ENCODE assay signal across 17 cellular contexts in the genomic region with DNA sequence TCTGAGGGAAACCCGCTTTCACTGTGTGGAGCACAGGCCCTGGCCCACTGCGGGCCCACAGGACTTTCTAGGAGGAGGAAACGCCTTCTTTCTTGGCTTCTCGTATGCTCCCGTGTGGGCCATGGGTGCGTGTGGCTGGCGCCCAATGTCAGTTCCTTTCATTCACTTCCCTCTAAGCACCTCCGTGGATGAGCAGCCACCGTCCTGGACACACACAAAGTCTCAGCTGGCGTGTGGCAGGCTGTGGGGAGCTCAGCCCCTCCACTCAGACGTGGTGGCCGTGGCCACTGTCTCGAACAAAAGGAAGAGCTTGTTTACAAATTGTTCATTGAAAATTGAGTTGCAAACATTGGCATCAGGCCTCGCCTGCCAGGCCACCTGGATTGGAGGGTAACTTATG.
DNase-seq lines count a peak whose midpoint lies in the region; ATAC-seq and TF ChIP-seq lines count a peak whose summit lies in the region.
"Had no signal": no experiment of that assay in that cellular context is flagged by ENCODE, and none has a peak within 500 bp of the region (broad histone marks: within the 10 kb centered on the region; RNA-seq: fewer than 3 reads in every experiment).

No MANE protein-coding gene starts in this region.

- no peaks in the 10 kb centered on the region for H3K36me3 Mint-ChIP-seq in activated T-cell treated with anti-CD3 and anti-CD28 coated beads, Interleukin-2, amount 50 U/mL, for 4 hours (ENCODE audit: insufficient read depth)
- H3K36me3 Mint-ChIP-seq: CD4-positive, alpha-beta memory T cell had no signal

- no peak overlapping the region for H3K4me2 ChIP-seq in neuronal stem cell (ENCODE audit: insufficient read depth, low read length, poor library complexity, severe bottlenecking)

- no peak overlapping the region for H3K4me3 Mint-ChIP-seq in activated T-cell treated with anti-CD3 and anti-CD28 coated beads, Interleukin-2, amount 50 U/mL, for 4 hours
- H3K4me3 Mint-ChIP-seq: CD4-positive, alpha-beta memory T cell had no signal

- H3K4me3 ChIP-seq in neuronal stem cell (ENCODE audit: low read length in 2 of 2) (no peak overlapping the region), coronary artery (no peak overlapping the region)
- H3K4me3 ChIP-seq: GM12878, GM23248 had no signal

- no peaks in the 10 kb centered on the region for H3K27me3 ChIP-seq in neuronal stem cell (ENCODE audit: control insufficient read depth in 3 of 3, insufficient read depth in 3 of 3, low read depth in 1 of 3, low read length in 3 of 3)

- H3K18ac ChIP-seq in neuronal stem cell (ENCODE audit: low read length): no peak overlapping the region

- no peak overlapping the region for H4K91ac ChIP-seq in neuronal stem cell (ENCODE audit: low read depth, low read length, poor library complexity)

- no peaks in the 10 kb centered on the region for H3K27me3 Mint-ChIP-seq in activated T-cell treated with anti-CD3 and anti-CD28 coated beads, Interleukin-2, amount 50 U/mL, for 4 hours (ENCODE audit: low read depth)

- DNase-seq in COLO668 (lab: John Stamatoyannopoulos, UW; ENCODE audit: unreplicated experiment) (peak; percentile 75), COR-L47 (lab: John Stamatoyannopoulos, UW) (peak; percentile 62), islet precursor cell (peak; percentile 42), neuronal stem cell (ENCODE audit: low spot score) (no peak), coronary artery (ENCODE audit: low spot score) (no peak)
- DNase-seq in activated T-cell treated with anti-CD3 and anti-CD28 coated beads, Interleukin-2, amount 50 U/mL, for 4 hours: no peak
- DNase-seq: C1 segment of cervical spinal cord; CD4-positive, alpha-beta memory T cell; DMS 273 treated with DMSO at 0.1 percent for 48 hours; DMS79; EL; GDM1; GM23248; H7; HCEC 1CT had no signal

- TF ChIP-seq CTCF in coronary artery (IDR thresholded peaks at IDR 0.05): no peak

- no peak overlapping the region for H3K4ac ChIP-seq in neuronal stem cell (ENCODE audit: low read length)

- H3K9me3 ChIP-seq in neuronal stem cell (replicated peaks in 1 of 2; ENCODE audit: control insufficient read depth in 2 of 2, insufficient read depth in 1 of 2, low read depth in 1 of 2, low read length in 2 of 2): no peaks in the 10 kb centered on the region

- no peaks in the 10 kb centered on the region for H3K79me1 ChIP-seq in neuronal stem cell (ENCODE audit: low read depth, low read length)

- no peak overlapping the region for H2BK12ac ChIP-seq in neuronal stem cell (ENCODE audit: low read length)

- H3K27ac ChIP-seq in neuronal stem cell (replicated peaks; ENCODE audit: low read length) (no peak overlapping the region), coronary artery (no peak overlapping the region)
- H3K27ac ChIP-seq: GM23248 had no signal

- no peak overlapping the region for H2BK5ac ChIP-seq in neuronal stem cell (ENCODE audit: low read length)

- H3K23ac ChIP-seq in neuronal stem cell (ENCODE audit: low read depth, low read length, poor library complexity): no peak overlapping the region

- no peak overlapping the region for H3K9ac ChIP-seq in neuronal stem cell (ENCODE audit: low read depth, low read length, poor library complexity)
- H3K9ac ChIP-seq: GM23248 had no signal

- no CpG with 5 or more reads among the region's 14 CpGs for WGBS in neuronal stem cell (ENCODE audit: extremely low coverage in 2 of 2, insufficient read length in 2 of 2, insufficient replicate concordance in 1 of 2), 2 donors

- H2BK120ac ChIP-seq in neuronal stem cell (ENCODE audit: low read depth, low read length): no peak overlapping the region

- H3K36me3 ChIP-seq in neuronal stem cell (replicated peaks in 1 of 2; ENCODE audit: control insufficient read depth in 2 of 2, insufficient read depth in 2 of 2, low read length in 2 of 2): no peaks in the 10 kb centered on the region

- H3K4me1 Mint-ChIP-seq in activated T-cell treated with anti-CD3 and anti-CD28 coated beads, Interleukin-2, amount 50 U/mL, for 4 hours (ENCODE audit: low read depth): no peaks in the 10 kb centered on the region
- H3K4me1 Mint-ChIP-seq: CD4-positive, alpha-beta memory T cell had no signal

- H2AFZ ChIP-seq in neuronal stem cell (ENCODE audit: low read length): no peak overlapping the region
- H2AFZ ChIP-seq: GM23248 had no signal

- no peak overlapping the region for H4K8ac ChIP-seq in neuronal stem cell (ENCODE audit: low read depth, low read length)

- ATAC-seq in HG03039 (IDR thresholded peaks at IDR 0.05; ENCODE audit: unreplicated experiment): no peak
- no peak for ATAC-seq in activated T-cell treated with anti-CD3 and anti-CD28 coated beads, Interleukin-2, amount 50 U/mL, for 4 hours
- ATAC-seq: GM12878 had no signal

- H2AK5ac ChIP-seq in neuronal stem cell (ENCODE audit: low read depth, low read length): peak overlapping the region; percentile 70

- H3K4me1 ChIP-seq in neuronal stem cell (ENCODE audit: control insufficient read depth in 2 of 2, insufficient read depth in 1 of 2, low read depth in 1 of 2, low read length in 2 of 2): no peaks in the 10 kb centered on the region

- peak overlapping the region; percentile 90 for H3K14ac ChIP-seq in neuronal stem cell (ENCODE audit: low read length)

- H2BK15ac ChIP-seq in neuronal stem cell (ENCODE audit: low read length): no peak overlapping the region

- H3K9me3 Mint-ChIP-seq in activated T-cell treated with anti-CD3 and anti-CD28 coated beads, Interleukin-2, amount 50 U/mL, for 4 hours: no peaks in the 10 kb centered on the region

Comparison
In these comparisons a context has a peak if more than half of its experiments do, and no peak if none do; other contexts are left out.
1. DNase-seq: peak in COLO668 (single experiment), COR-L47 (single experiment) and islet precursor cell (single experiment); none in neuronal stem cell (single experiment), coronary artery (single experiment) and activated T-cell treated with anti-CD3 and anti-CD28 coated beads, Interleukin-2, amount 50 U/mL, for 4 hours (single experiment).